Comparison of ENCODE assay signal across 8 cellular contexts in genomic region chr9:17578911-17579793, GRCh38. TPM values are rescaled to one million over a fixed set of nuclear protein-coding genes. Genes with fewer than 3 reads are reported as not detected.
DNase-seq lines count a peak whose midpoint lies in the region; ATAC-seq and TF ChIP-seq lines count a peak whose summit lies in the region.

Gene SH3GL2, plus strand, starts transcription at chr9:17579066.

- CTCF ChIA-PET in mammary epithelial cell (lab: Charles Lee; ENCODE audit: low non-redundant PET): no interaction called here

- no peak within 1 kb of the TSS for H3K9ac ChIP-seq in mammary epithelial cell (ENCODE audit: insufficient read depth, low read length)

- ATAC-seq in HG02610 (IDR thresholded peaks at IDR 0.05; ENCODE audit: unreplicated experiment): peak; percentile 62
- no peak for ATAC-seq in GM21717 (IDR thresholded peaks at IDR 0.05; ENCODE audit: unreplicated experiment)
- no peak for ATAC-seq in HG03196 (IDR thresholded peaks at IDR 0.05; ENCODE audit: unreplicated experiment)

- intact Hi-C loops in mammary epithelial cell (cut with micrococcal nuclease): no loop called here

- H3K27me3 ChIP-seq in mammary epithelial cell (ENCODE audit: insufficient read depth, low read length): peaks cover 22% of the 10 kb centered on the region

- peak within 1 kb of the TSS; percentile 71 for H2AFZ ChIP-seq in mammary epithelial cell (ENCODE audit: low read depth, low read length)

- no TSS peak for BruUV-seq in mammary epithelial cell (replicated peaks; lab: Mats Ljungman, UMichigan)

- 4% methylated on average over 16 of the region's 109 CpGs for WGBS in mammary epithelial cell (ENCODE audit: low coverage, missing lambda C conversion rate)

- H3K4me1 ChIP-seq in mammary epithelial cell (ENCODE audit: insufficient read depth, low read length): peaks cover 12% of the 10 kb centered on the region

- no peak within 1 kb of the TSS for H3K27ac ChIP-seq in mammary epithelial cell (ENCODE audit: insufficient read depth, low read depth, low read length)

- H3K9me3 ChIP-seq in mammary epithelial cell (replicated peaks; ENCODE audit: insufficient read depth, low read length): no peaks in the 10 kb centered on the region

- dilution Hi-C loops in mammary epithelial cell (cut with HindIII; ENCODE audit: low sequenced_read_pairs): no loop called here

- DNase-seq in EL (peak; percentile 51), NCI-H345 (lab: John Stamatoyannopoulos, UW) (peak; percentile 94), mammary epithelial cell (peak; percentile 35), islet precursor cell (peak; percentile 87)
- peak; percentile 28 for DNase-seq in stimulated activated CD8-positive, alpha-beta memory T cell treated with anti-CD3 and anti-CD28 coated beads, Interleukin-4, amount 100 ng/mL, for 48 hours

- peak within 1 kb of the TSS; percentile 93 for H3K4me2 ChIP-seq in mammary epithelial cell (ENCODE audit: insufficient read depth, low read depth, low read length)

- no peaks in the 10 kb centered on the region for H3K36me3 ChIP-seq in mammary epithelial cell (ENCODE audit: insufficient read depth, low read length)

- H4K20me1 ChIP-seq in mammary epithelial cell (ENCODE audit: insufficient read depth, low read length): no peaks in the 10 kb centered on the region

- in situ Hi-C loops in mammary epithelial cell (cut with MboI; ENCODE audit: low sequenced_read_pairs in 2 of 2): no loop called here

- TF ChIP-seq CTCF in mammary epithelial cell (conservative IDR thresholded peaks at IDR 0.05 in 1 of 2, IDR thresholded peaks at IDR 0.05 in 1 of 2; ENCODE audit: extremely low read depth in 1 of 2, insufficient read depth in 1 of 2, low read depth in 1 of 2, low read length in 2 of 2): no peak

- no peaks in the 10 kb centered on the region for H3K79me2 ChIP-seq in mammary epithelial cell (ENCODE audit: insufficient read depth, low read length)

- H3K4me3 ChIP-seq in mammary epithelial cell (replicated peaks in 1 of 3; ENCODE audit: insufficient read depth in 1 of 3, low read depth in 2 of 3, low read length in 3 of 3): peak within 1 kb of the TSS in 2 of 3 experiments; percentile 31 to 46

RNA-seq across cellular contexts. Expression of gene SH3GL2, which starts in this region (rescaled TPM):
- total RNA-seq in mammary epithelial cell: under 1 TPM in 1 of 2 donors, not detected in 1; under 0.01 TPM
- not detected for polyA plus RNA-seq in mammary epithelial cell
- polyA minus RNA-seq in mammary epithelial cell: not detected

Comparison
In these comparisons a context has a peak if more than half of its experiments do, and no peak if none do; other contexts are left out.
1. Peak in DNase-seq, H3K4me3 ChIP-seq and H3K4me2 ChIP-seq in mammary epithelial cell; RNA of the gene not detected or under 1 TPM.
2. DNase-seq: peak in every context shown above with its lines; median percentile 94 in NCI-H345; 87 in islet precursor cell; 51 in EL; 35 in mammary epithelial cell; 28 in stimulated activated CD8-positive, alpha-beta memory T cell treated with anti-CD3 and anti-CD28 coated beads, Interleukin-4, amount 100 ng/mL, for 48 hours.